8 cellular contexts compared by ENCODE assay signal in genomic region chr6:2764610-2765165, GRCh38. TPM values are rescaled to one million over a fixed set of nuclear protein-coding genes. Genes with fewer than 3 reads are reported as not detected.
DNase-seq lines count a peak whose midpoint lies in the region; ATAC-seq and TF ChIP-seq lines count a peak whose summit lies in the region.

No MANE protein-coding gene starts in this region.

- H2AFZ ChIP-seq in OCI-LY7 (ENCODE audit: low read length) (peak overlapping the region; percentile 96), fibroblast of lung (ENCODE audit: low read length) (peak overlapping the region; percentile 91)

- ATAC-seq in GM19467 (IDR thresholded peaks at IDR 0.05; ENCODE audit: unreplicated experiment): peak; percentile 54

- H3K27ac Mint-ChIP-seq in Calu3 (ENCODE audit: unreplicated experiment): peak overlapping the region; percentile 74
- H3K27ac Mint-ChIP-seq in nephron: peak overlapping the region; percentile 92 to 99 (median 95)

- H3K4me2 ChIP-seq in OCI-LY7 (ENCODE audit: low read length) (peak overlapping the region; percentile 80), fibroblast of lung (ENCODE audit: extremely low read depth, insufficient read depth, low read length) (peak overlapping the region; percentile 96)

- TF ChIP-seq CTCF in Calu3 (IDR thresholded peaks at IDR 0.05; ENCODE audit: unreplicated experiment) (no peak), HL-60 (IDR thresholded peaks at IDR 0.05; ENCODE audit: insufficient read depth, low read length) (no peak), OCI-LY7 (conservative IDR thresholded peaks at IDR 0.05; ENCODE audit: low read length) (no peak), fibroblast of lung (conservative IDR thresholded peaks at IDR 0.05 in 1 of 2, IDR thresholded peaks at IDR 0.05 in 1 of 2; ENCODE audit: low read depth in 1 of 2, low read length in 2 of 2) (no peak), nephron (IDR thresholded peaks at IDR 0.05; ENCODE audit: unreplicated experiment in 3 of 3) (no peak)

- H3K36me3 Mint-ChIP-seq in Calu3 (ENCODE audit: insufficient read depth, unreplicated experiment): peaks cover 54% of the 10 kb centered on the region
- peaks cover 9% of the 10 kb centered on the region for H3K36me3 Mint-ChIP-seq in nephron (ENCODE audit: low read depth)

- peaks cover 22% of the 10 kb centered on the region for H4K20me1 ChIP-seq in OCI-LY7 (ENCODE audit: insufficient read depth, low read length)
- peaks cover 2% of the 10 kb centered on the region for H4K20me1 ChIP-seq in fibroblast of lung (ENCODE audit: control insufficient read depth, extremely low read depth, insufficient read depth, low read length)

- CTCF ChIA-PET in Calu3 (lab: Charles Lee) (interaction anchor here (0.6 to 1.1 kb wide), 2 partner anchors 26 to 75 kb away, joined by 3 read pairs; no protein-coding TSS in a partner anchor), OCI-LY7 (lab: Charles Lee; ENCODE audit: unreplicated experiment) (no interaction called here)

- DNase-seq in Calu3 (peak; percentile 36), HL-60 (ENCODE audit: low read depth in 1 of 2, low spot score in 1 of 2) (peak; percentile 51 to 52), OCI-LY7 (ENCODE audit: low spot score) (peak; percentile 53), fibroblast of lung (ENCODE audit: low read depth in 2 of 2) (peak; percentile 75 to 76), substantia nigra (lab: John Stamatoyannopoulos, UW) (peak in 23 of 49 donors; percentile 29 to 74 (median 49))
- DNase-seq in activated T-cell treated with anti-CD3 and anti-CD28 coated beads, Interleukin-2, amount 50 U/mL, for 48 hours: peak; percentile 66 to 68

- POLR2A ChIA-PET in OCI-LY7 (lab: Charles Lee): interaction anchor here (0.9 kb wide), 1 partner anchor 236 kb away, joined by 3 read pairs; no protein-coding TSS in a partner anchor

- H3K4me1 ChIP-seq in OCI-LY7 (ENCODE audit: insufficient read depth, low read length, poor library complexity, severe bottlenecking) (peaks cover 26% of the 10 kb centered on the region), fibroblast of lung (ENCODE audit: control insufficient read depth, extremely low read depth, insufficient read depth, low read length) (peaks cover 12% of the 10 kb centered on the region)

- no peaks in the 10 kb centered on the region for H3K27me3 Mint-ChIP-seq in Calu3 (ENCODE audit: unreplicated experiment)
- H3K27me3 Mint-ChIP-seq in nephron (ENCODE audit: low read depth): no peaks in the 10 kb centered on the region

- BruUV-seq in Calu3 (replicated peaks; lab: Mats Ljungman, UMichigan) (TSS peak; percentile 51), OCI-LY7 (replicated peaks; lab: Mats Ljungman, UMichigan) (TSS peak; percentile 95)

- H3K9ac ChIP-seq in fibroblast of lung (ENCODE audit: insufficient read depth, low read length): peak overlapping the region; percentile 83

- intact Hi-C loops in Calu3 (cut with micrococcal nuclease; ENCODE audit: unreplicated experiment): no loop called here
- intact Hi-C loops in OCI-LY7 (cut with micrococcal nuclease; ENCODE audit: unreplicated experiment): loop anchor here (2.0 to 10.0 kb wide), 6 partner anchors 78 to 1373 kb away; partner anchors contain the start of genes ECI2 and RIPK1

- H3K36me3 ChIP-seq in OCI-LY7 (ENCODE audit: insufficient read depth, low read length) (peaks cover 19% of the 10 kb centered on the region), fibroblast of lung (ENCODE audit: control insufficient read depth, insufficient read depth, low read length) (peaks cover 1% of the 10 kb centered on the region)

- H3K4me1 Mint-ChIP-seq in Calu3 (ENCODE audit: low read depth, unreplicated experiment): peaks cover 9% of the 10 kb centered on the region
- H3K4me1 Mint-ChIP-seq in nephron: peaks cover 32% of the 10 kb centered on the region

- H3K4me3 Mint-ChIP-seq in Calu3 (ENCODE audit: low read depth, unreplicated experiment): peak overlapping the region; percentile 74
- peak overlapping the region; percentile 91 to 93 (median 93) for H3K4me3 Mint-ChIP-seq in nephron

- no peaks in the 10 kb centered on the region for H3K27me3 ChIP-seq in HL-60 (ENCODE audit: insufficient read depth, poor library complexity, severe bottlenecking)
- no peaks in the 10 kb centered on the region for H3K27me3 ChIP-seq in fibroblast of lung (ENCODE audit: control insufficient read depth, insufficient read depth, low read length)

- H3K27ac ChIP-seq in HL-60 (replicated peaks): peak overlapping the region; percentile 84
- peak overlapping the region; percentile 57 for H3K27ac ChIP-seq in OCI-LY7 (ENCODE audit: low read depth, low read length, poor library complexity, severe bottlenecking)
- peak overlapping the region; percentile 97 for H3K27ac ChIP-seq in fibroblast of lung (ENCODE audit: insufficient read depth, low read length)
- H3K27ac ChIP-seq in substantia nigra (ENCODE audit: low read depth, low read length, poor library complexity, severe bottlenecking): peak overlapping the region; percentile 87

- no peaks in the 10 kb centered on the region for H3K9me3 Mint-ChIP-seq in Calu3 (ENCODE audit: low read depth, unreplicated experiment)
- H3K9me3 Mint-ChIP-seq in nephron: no peaks in the 10 kb centered on the region

- peaks cover 40% of the 10 kb centered on the region for H3K79me2 ChIP-seq in OCI-LY7 (ENCODE audit: insufficient read depth, low read depth, low read length)
- peaks cover 37% of the 10 kb centered on the region for H3K79me2 ChIP-seq in fibroblast of lung (ENCODE audit: control insufficient read depth, insufficient read depth, low read length)

- H3K9me3 ChIP-seq in OCI-LY7 (ENCODE audit: low read length) (peaks cover 1% of the 10 kb centered on the region; the same call in 1 of the 2 replicates), fibroblast of lung (ENCODE audit: control insufficient read depth, insufficient read depth, low read depth, low read length) (no peaks in the 10 kb centered on the region)

- peak overlapping the region; percentile 42 for H3K4me3 ChIP-seq in HL-60 (replicated peaks; ENCODE audit: insufficient read depth, low read length)
- peak overlapping the region; percentile 66 for H3K4me3 ChIP-seq in OCI-LY7 (ENCODE audit: low read depth, low read length, poor library complexity, severe bottlenecking)
- peak overlapping the region; percentile 68 to 89 (median 72) for H3K4me3 ChIP-seq in fibroblast of lung (replicated peaks in 1 of 4; ENCODE audit: control extremely low read depth in 1 of 4, insufficient read depth in 1 of 4, low read depth in 3 of 4, low read length in 4 of 4)

- H3K9me2 ChIP-seq in OCI-LY7 (ENCODE audit: insufficient read depth, low read length): no peaks in the 10 kb centered on the region

RNA-seq across cellular contexts. Expression of gene WRNIP1, which starts 0.5 kb away (rescaled TPM):
- total RNA-seq in Calu3 (2022) (36.9 and 41.4 TPM in 2 replicates), OCI-LY7 (2022) (40.0 and 43.8 TPM in 2 replicates), fibroblast of lung (33.1 and 40.8 TPM in 2 replicates)
- 38.1 and 54.2 TPM in 2 replicates for total RNA-seq in OCI-LY7 (2014; rRNA removed; shearing (Covaris generic))
- polyA plus RNA-seq in fibroblast of lung: 29.7 and 32.4 TPM in 2 replicates
- polyA plus RNA-seq in fibroblast of lung (2012): 25.8 and 29.3 TPM in 2 replicates
- polyA minus RNA-seq in fibroblast of lung (ENCODE audit: low replicate concordance): 36.8 and 50.3 TPM in 2 replicates

RNA-seq across cellular contexts. Expression of gene MYLK4, which starts 14.0 kb away (rescaled TPM):
- total RNA-seq in Calu3 (2022) (0.73 TPM in 2 replicates), OCI-LY7 (2022) (0.24 and 0.36 TPM in 2 replicates), fibroblast of lung (0.26 and 0.33 TPM in 2 replicates)
- 0.13 and 0.16 TPM in 2 replicates for total RNA-seq in OCI-LY7 (2014; rRNA removed; shearing (Covaris generic))
- polyA plus RNA-seq in fibroblast of lung: 0.24 and 0.59 TPM in 2 replicates
- polyA plus RNA-seq in fibroblast of lung (2012): 0.16 and 0.28 TPM in 2 replicates
- not detected in 2 replicates for polyA minus RNA-seq in fibroblast of lung (ENCODE audit: low replicate concordance)
